Comparison of ENCODE assay signal across 8 cellular contexts in genomic region chr5:142432961-142433360, GRCh38.
DNase-seq lines count a peak whose midpoint lies in the region; ATAC-seq and TF ChIP-seq lines count a peak whose summit lies in the region.

No MANE protein-coding gene starts in this region.

- H3K36me3 ChIP-seq in mesendoderm (ENCODE audit: control insufficient read depth, insufficient read depth, low read length) = no peaks in the 10 kb centered on the region
- no peaks in the 10 kb centered on the region for H3K36me3 ChIP-seq in hepatocyte (replicated peaks; ENCODE audit: insufficient read depth, low read depth)

- H2BK5ac ChIP-seq in mesendoderm (ENCODE audit: low read length) = peak overlapping the region; percentile 69

- H2AFZ ChIP-seq in hepatocyte = no peak overlapping the region

- H3K27ac ChIP-seq in mesendoderm (ENCODE audit: low read depth, low read length) (no peak overlapping the region), hepatocyte (no peak overlapping the region)

- H2AK5ac ChIP-seq in mesendoderm (ENCODE audit: low read length) = peak overlapping the region; percentile 93

- DNase-seq in DMS79 (lab: John Stamatoyannopoulos, UW) (peak; percentile 49), mesendoderm (peak; percentile 84), SKM-1 (lab: John Stamatoyannopoulos, UW; ENCODE audit: unreplicated experiment) (no peak), hepatocyte (ENCODE audit: low spot score) (no peak), anterior cingulate cortex (lab: John Stamatoyannopoulos, UW) (no peak), superior temporal gyrus (ENCODE audit: extremely low spot score) (no peak)
- DNase-seq in activated CD8-positive, alpha-beta memory T cell treated with anti-CD3 and anti-CD28 coated beads for 24 hours = peak; percentile 67

- no peak overlapping the region for H3K4me2 ChIP-seq in mesendoderm (ENCODE audit: low read length)
- H3K4me2 ChIP-seq in hepatocyte = no peak overlapping the region

- no peak overlapping the region for H2BK120ac ChIP-seq in mesendoderm (ENCODE audit: low read depth, low read length)

- no peaks in the 10 kb centered on the region for H3K9me2 ChIP-seq in hepatocyte (replicated peaks; ENCODE audit: insufficient read depth)

- H3K9me3 ChIP-seq in hepatocyte (ENCODE audit: low read depth) = no peaks in the 10 kb centered on the region

- H3K4me3 ChIP-seq in mesendoderm (ENCODE audit: low read length) (no peak overlapping the region), hepatocyte (no peak overlapping the region)

- peak overlapping the region; percentile 72 for H3K56ac ChIP-seq in mesendoderm (ENCODE audit: low read length)

- H3K27me3 ChIP-seq in mesendoderm (ENCODE audit: insufficient read depth, low read length, poor library complexity) (no peaks in the 10 kb centered on the region), hepatocyte (no peaks in the 10 kb centered on the region)

- H4K5ac ChIP-seq in mesendoderm (ENCODE audit: low read length) = no peak overlapping the region

- no peaks in the 10 kb centered on the region for H3K79me1 ChIP-seq in mesendoderm (ENCODE audit: low read length)

- H3K4me1 ChIP-seq in mesendoderm (ENCODE audit: control insufficient read depth, low read depth, low read length) (peaks cover 14% of the 10 kb centered on the region), hepatocyte (ENCODE audit: insufficient read depth) (no peaks in the 10 kb centered on the region)

- TF ChIP-seq CTCF in hepatocyte (IDR thresholded peaks at IDR 0.05; ENCODE audit: poor library complexity) = no peak

- no CpG with 5 or more reads among the region's 2 CpGs for WGBS in mesendoderm (ENCODE audit: extremely low coverage, insufficient coverage, low lambda C conversion rate)
- WGBS in hepatocyte (ENCODE audit: low lambda C conversion rate, missing lambda C conversion rate) = 65% methylated on average over 2 of the region's 2 CpGs

- H4K20me1 ChIP-seq in hepatocyte (ENCODE audit: insufficient read depth, poor library complexity, severe bottlenecking) = no peaks in the 10 kb centered on the region

- no peak overlapping the region for H3K18ac ChIP-seq in mesendoderm (ENCODE audit: low read length)

- peak; percentile 25 for ATAC-seq in HG03066 (IDR thresholded peaks at IDR 0.05; ENCODE audit: low read depth, unreplicated experiment)

- H4K8ac ChIP-seq in mesendoderm (ENCODE audit: low read depth, low read length) = no peak overlapping the region

- no peak overlapping the region for H3K9ac ChIP-seq in mesendoderm (ENCODE audit: low read length)

- H3K23ac ChIP-seq in mesendoderm (ENCODE audit: low read length) = no peak overlapping the region

- H3K79me2 ChIP-seq in mesendoderm (ENCODE audit: control insufficient read depth, insufficient read depth, low read length) (no peaks in the 10 kb centered on the region), hepatocyte (no peaks in the 10 kb centered on the region)

- H2BK15ac ChIP-seq in mesendoderm (replicated peaks; ENCODE audit: low read depth) = no peak overlapping the region

- peak overlapping the region; percentile 56 for H3K4ac ChIP-seq in mesendoderm (ENCODE audit: low read depth, low read length)

Comparison
In these comparisons a context has a peak if more than half of its experiments do, and no peak if none do; other contexts are left out.
1. DNase-seq: peak in DMS79 (single experiment), activated CD8-positive, alpha-beta memory T cell treated with anti-CD3 and anti-CD28 coated beads for 24 hours (single experiment) and mesendoderm (single experiment); none in SKM-1 (single experiment), hepatocyte (single experiment), anterior cingulate cortex (0 of 58) and superior temporal gyrus (single experiment).